1 cellular context compared by ENCODE assay signal in genomic region chr15:49646891-49647290, GRCh38.
TF ChIP-seq lines count a peak whose summit lies in the region.

No MANE protein-coding gene starts in this region.

TF ChIP-seq in IMR-90, 13 proteins besides CTCF, POLR2A, EP300 and RAD21:
- TF ChIP-seq USF2 (IDR thresholded peaks at IDR 0.05; ENCODE audit: low read depth, low read length) (no peak), FOS (IDR thresholded peaks at IDR 0.05; ENCODE audit: low read depth, low read length) (no peak), CEBPB (IDR thresholded peaks at IDR 0.05; ENCODE audit: low read depth, low read length) (no peak), SMC3 (IDR thresholded peaks at IDR 0.05; ENCODE audit: low read depth, low read length) (no peak), MAFK (IDR thresholded peaks at IDR 0.05; ENCODE audit: low read depth, low read length) (no peak), MAZ (IDR thresholded peaks at IDR 0.05; ENCODE audit: borderline replicate concordance, low read depth, low read length) (no peak), BHLHE40 (IDR thresholded peaks at IDR 0.05; ENCODE audit: low read depth, low read length) (no peak), RCOR1 (IDR thresholded peaks at IDR 0.05; ENCODE audit: insufficient replicate concordance, low read length) (no peak), NFE2L2 (IDR thresholded peaks at IDR 0.05; ENCODE audit: low read depth, low read length) (no peak), ELK1 (IDR thresholded peaks at IDR 0.05; ENCODE audit: borderline replicate concordance, low read depth, low read length) (no peak)
